36 cellular contexts compared by ENCODE assay signal in the genomic region with DNA sequence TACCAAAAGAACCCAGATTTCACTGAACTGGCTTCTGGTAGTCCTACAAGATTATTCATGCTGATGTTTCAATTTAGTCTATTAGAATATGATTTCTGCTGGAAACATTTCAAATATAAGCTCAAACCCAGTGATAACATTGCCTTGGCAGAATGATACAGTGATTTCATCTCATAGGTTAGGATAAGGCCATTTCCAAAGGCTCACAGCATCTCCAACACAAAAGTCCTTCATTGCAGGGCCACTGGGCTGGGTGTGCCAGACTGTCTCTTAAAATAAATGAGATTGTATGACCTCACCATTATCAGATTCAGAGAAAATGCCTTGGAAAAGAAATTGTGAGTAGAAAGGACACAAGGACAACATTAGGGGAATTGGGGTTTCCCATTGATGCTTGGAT. TPM values are rescaled to one million over a fixed set of nuclear protein-coding genes. Genes with fewer than 3 reads are reported as not detected.
"Had no signal": no experiment of that assay in that cellular context is flagged by ENCODE, and none has a peak within 500 bp of the region (broad histone marks: within the 10 kb centered on the region; RNA-seq: fewer than 3 reads in every experiment).

No MANE protein-coding gene starts in this region.

- H3K4me3 ChIP-seq: adrenal gland, breast epithelium, cardiac muscle cell, coronary artery, dorsolateral prefrontal cortex, gastroesophageal sphincter, heart right ventricle had no signal

- H3K4me1 Mint-ChIP-seq: activated CD4-positive, alpha-beta T cell treated with anti-CD3 and anti-CD28 coated beads for 36 hours; activated CD4-positive, alpha-beta T cell treated with anti-CD3 and anti-CD28 coated beads, Interleukin-2, amount 10 ng/mL, durations not matched to agents 24 days and 14 days; activated CD8-positive, alpha-beta memory T cell treated with anti-CD3 and anti-CD28 coated beads, Interleukin-2, amount 10 ng/mL, durations not matched to agents 7 days and 5 days; activated naive CD4-positive, alpha-beta T cell treated with anti-CD3 and anti-CD28 coated beads, Interleukin-2, amount 50 U/mL, for 24 hours; activated naive CD8-positive, alpha-beta T cell treated with anti-CD3 and anti-CD28 coated beads for 36 hours; activated naive CD8-positive, alpha-beta T cell treated with anti-CD3 and anti-CD28 coated beads, Interleukin-2, amount 50 U/mL, for 24 hours; central memory CD8-positive, alpha-beta T cell; endodermal cell had no signal

- H3K27me3 ChIP-seq: adrenal gland, breast epithelium, cardiac muscle cell, dorsolateral prefrontal cortex, gastroesophageal sphincter, heart right ventricle had no signal

- H3K36me3 ChIP-seq: adrenal gland, breast epithelium, cardiac muscle cell, gastroesophageal sphincter, heart right ventricle had no signal

- H3K4me3 Mint-ChIP-seq: activated CD4-positive, alpha-beta memory T cell treated with anti-CD3 and anti-CD28 coated beads for 36 hours; activated CD4-positive, alpha-beta T cell treated with anti-CD3 and anti-CD28 coated beads for 36 hours; activated CD4-positive, alpha-beta T cell treated with anti-CD3 and anti-CD28 coated beads, Interleukin-2, amount 10 ng/mL, durations not matched to agents 24 days and 14 days; activated CD8-positive, alpha-beta memory T cell treated with anti-CD3 and anti-CD28 coated beads, Interleukin-2, amount 10 ng/mL, durations not matched to agents 7 days and 5 days; activated CD8-positive, alpha-beta T cell treated with anti-CD3 and anti-CD28 coated beads, Interleukin-2, amount 10 ng/mL, durations not matched to agents 7 days and 5 days; activated naive CD4-positive, alpha-beta T cell treated with anti-CD3 and anti-CD28 coated beads for 36 hours; activated naive CD4-positive, alpha-beta T cell treated with anti-CD3 and anti-CD28 coated beads, Interleukin-2, amount 50 U/mL, for 24 hours; activated naive CD8-positive, alpha-beta T cell treated with anti-CD3 and anti-CD28 coated beads for 36 hours; activated naive CD8-positive, alpha-beta T cell treated with anti-CD3 and anti-CD28 coated beads, Interleukin-2, amount 50 U/mL, for 24 hours; activated T-helper 1 cell treated with anti-CD3 and anti-CD28 coated beads, Interleukin-12 subunit alpha, Interleukin-12 subunit beta, Interleukin-2, Interleukin-4 antibody, amounts not matched to agents 30 ng/mL and 10 ng/mL and 1 ng/mL, durations not matched to agents 14 hours and 24 hours and 36 hours; brain; central memory CD8-positive, alpha-beta T cell; dendritic cell treated with granulocyte-macrophage colony-stimulating factor and Interleukin-4, amounts not matched to agents 40 ng/mL and 50 ng/mL, for 4 days; endodermal cell had no signal

- H3K9me3 ChIP-seq: adrenal gland, breast epithelium, gastroesophageal sphincter, heart right ventricle had no signal

- DNase-seq: activated CD4-positive, alpha-beta memory T cell treated with anti-CD3 and anti-CD28 coated beads for 36 hours; activated CD4-positive, alpha-beta T cell treated with anti-CD3 and anti-CD28 coated beads for 36 hours; activated CD4-positive, alpha-beta T cell treated with anti-CD3 and anti-CD28 coated beads, Interleukin-2, amount 10 ng/mL, durations not matched to agents 24 days and 14 days; activated CD4-positive, CD25-positive, alpha-beta regulatory T cell; activated CD4-positive, CD25-positive, alpha-beta regulatory T cell treated with anti-CD3 and anti-CD28 coated beads, Interleukin-2, amount 50 U/mL, for 72 hours; activated CD8-positive, alpha-beta memory T cell treated with anti-CD3 and anti-CD28 coated beads, Interleukin-2, amount 10 ng/mL, durations not matched to agents 7 days and 5 days; activated CD8-positive, alpha-beta memory T cell treated with anti-CD3 and anti-CD28 coated beads, Interleukin-2, amount 50 U/mL, for 4 hours; activated CD8-positive, alpha-beta T cell treated with anti-CD3 and anti-CD28 coated beads, Interleukin-2, amount 10 ng/mL, durations not matched to agents 7 days and 5 days; activated effector memory CD4-positive, alpha-beta T cell treated with anti-CD3 and anti-CD28 coated beads, Interleukin-2, amount 50 U/mL, for 16 hours; activated naive CD4-positive, alpha-beta T cell treated with anti-CD3 and anti-CD28 coated beads for 36 hours; activated naive CD8-positive, alpha-beta T cell treated with anti-CD3 and anti-CD28 coated beads for 36 hours; activated naive CD8-positive, alpha-beta T cell treated with anti-CD3 and anti-CD28 coated beads, Interleukin-2, amount 50 U/mL, for 24 hours; activated T-cell treated with anti-CD3 and anti-CD28 coated beads, Interleukin-2, amount 50 U/mL, for 1 hour; activated T-cell treated with anti-CD3 and anti-CD28 coated beads, Interleukin-2, amount 50 U/mL, for 48 hours; adrenal gland; amygdala; aorta; dorsolateral prefrontal cortex; effector memory CD4-positive, alpha-beta T cell; endodermal cell; foreskin melanocyte; heart right ventricle; T-helper 2 cell had no signal

- ATAC-seq: activated CD4-positive, alpha-beta T cell treated with anti-CD3 and anti-CD28 coated beads for 36 hours; activated CD8-positive, alpha-beta memory T cell treated with anti-CD3 and anti-CD28 coated beads, Interleukin-2, amount 10 ng/mL, durations not matched to agents 7 days and 5 days; activated CD8-positive, alpha-beta T cell treated with anti-CD3 and anti-CD28 coated beads, Interleukin-2, amount 10 ng/mL, durations not matched to agents 7 days and 5 days; activated naive CD8-positive, alpha-beta T cell treated with anti-CD3 and anti-CD28 coated beads, Interleukin-2, amount 50 U/mL, for 24 hours; esophagus mucosa; gastroesophageal sphincter had no signal

- H3K9me3 Mint-ChIP-seq: activated CD4-positive, alpha-beta memory T cell treated with anti-CD3 and anti-CD28 coated beads for 36 hours; activated naive CD4-positive, alpha-beta T cell treated with anti-CD3 and anti-CD28 coated beads for 36 hours; activated naive CD8-positive, alpha-beta T cell treated with anti-CD3 and anti-CD28 coated beads for 36 hours; activated naive CD8-positive, alpha-beta T cell treated with anti-CD3 and anti-CD28 coated beads, Interleukin-2, amount 50 U/mL, for 24 hours; activated T-helper 1 cell treated with anti-CD3 and anti-CD28 coated beads, Interleukin-12 subunit alpha, Interleukin-12 subunit beta, Interleukin-2, Interleukin-4 antibody, amounts not matched to agents 30 ng/mL and 10 ng/mL and 1 ng/mL, durations not matched to agents 14 hours and 24 hours and 36 hours; activated T-helper 2 cell treated with anti-CD3 and anti-CD28 coated beads, Interferon-gamma antibody, Interleukin-2, Interleukin-4, amounts not matched to agents 10 μg/mL and 5 μg/mL and 100 μg/mL, durations not matched to agents 14 hours and 24 hours and 36 hours; central memory CD8-positive, alpha-beta T cell; dendritic cell treated with granulocyte-macrophage colony-stimulating factor and Interleukin-4, amounts not matched to agents 40 ng/mL and 50 ng/mL, for 4 days; endodermal cell had no signal

- H3K27ac Mint-ChIP-seq: activated CD4-positive, alpha-beta memory T cell treated with anti-CD3 and anti-CD28 coated beads for 36 hours; activated CD4-positive, alpha-beta T cell treated with anti-CD3 and anti-CD28 coated beads for 36 hours; activated CD4-positive, alpha-beta T cell treated with anti-CD3 and anti-CD28 coated beads, Interleukin-2, amount 10 ng/mL, durations not matched to agents 24 days and 14 days; activated CD8-positive, alpha-beta memory T cell treated with anti-CD3 and anti-CD28 coated beads, Interleukin-2, amount 10 ng/mL, durations not matched to agents 7 days and 5 days; activated CD8-positive, alpha-beta T cell treated with anti-CD3 and anti-CD28 coated beads, Interleukin-2, amount 10 ng/mL, durations not matched to agents 7 days and 5 days; activated naive CD4-positive, alpha-beta T cell treated with anti-CD3 and anti-CD28 coated beads for 36 hours; activated naive CD4-positive, alpha-beta T cell treated with anti-CD3 and anti-CD28 coated beads, Interleukin-2, amount 50 U/mL, for 24 hours; activated naive CD8-positive, alpha-beta T cell treated with anti-CD3 and anti-CD28 coated beads for 36 hours; activated naive CD8-positive, alpha-beta T cell treated with anti-CD3 and anti-CD28 coated beads, Interleukin-2, amount 50 U/mL, for 24 hours; activated T-helper 1 cell treated with anti-CD3 and anti-CD28 coated beads, Interleukin-12 subunit alpha, Interleukin-12 subunit beta, Interleukin-2, Interleukin-4 antibody, amounts not matched to agents 30 ng/mL and 10 ng/mL and 1 ng/mL, durations not matched to agents 14 hours and 24 hours and 36 hours; activated T-helper 2 cell treated with anti-CD3 and anti-CD28 coated beads, Interferon-gamma antibody, Interleukin-2, Interleukin-4, amounts not matched to agents 10 μg/mL and 5 μg/mL and 100 μg/mL, durations not matched to agents 14 hours and 24 hours and 36 hours; brain; dendritic cell treated with granulocyte-macrophage colony-stimulating factor and Interleukin-4, amounts not matched to agents 40 ng/mL and 50 ng/mL, for 4 days; endodermal cell had no signal

- H3K27ac ChIP-seq: adrenal gland, breast epithelium, cardiac muscle cell, coronary artery, dorsolateral prefrontal cortex, gastroesophageal sphincter, heart right ventricle had no signal

- H3K4me1 ChIP-seq: adrenal gland, breast epithelium had no signal

- H3K36me3 Mint-ChIP-seq: activated CD4-positive, alpha-beta memory T cell treated with anti-CD3 and anti-CD28 coated beads for 36 hours; activated CD8-positive, alpha-beta memory T cell treated with anti-CD3 and anti-CD28 coated beads, Interleukin-2, amount 10 ng/mL, durations not matched to agents 7 days and 5 days; activated naive CD4-positive, alpha-beta T cell treated with anti-CD3 and anti-CD28 coated beads, Interleukin-2, amount 50 U/mL, for 24 hours; activated naive CD8-positive, alpha-beta T cell treated with anti-CD3 and anti-CD28 coated beads for 36 hours; brain had no signal

RNA-seq across cellular contexts. Expression of gene NGF, which starts 30.4 kb away (rescaled TPM):
- total RNA-seq: activated CD4-positive, alpha-beta memory T cell treated with anti-CD3 and anti-CD28 coated beads for 36 hours; activated CD4-positive, alpha-beta T cell treated with anti-CD3 and anti-CD28 coated beads for 36 hours; activated CD4-positive, alpha-beta T cell treated with anti-CD3 and anti-CD28 coated beads, Interleukin-2, amount 10 ng/mL, durations not matched to agents 24 days and 14 days; activated CD8-positive, alpha-beta memory T cell treated with anti-CD3 and anti-CD28 coated beads for 36 hours; activated CD8-positive, alpha-beta memory T cell treated with anti-CD3 and anti-CD28 coated beads, Interleukin-2, amount 10 ng/mL, durations not matched to agents 7 days and 5 days; activated CD8-positive, alpha-beta T cell treated with anti-CD3 and anti-CD28 coated beads, Interleukin-2, amount 10 ng/mL, durations not matched to agents 7 days and 5 days; activated naive CD4-positive, alpha-beta T cell treated with anti-CD3 and anti-CD28 coated beads for 36 hours; activated naive CD8-positive, alpha-beta T cell treated with anti-CD3 and anti-CD28 coated beads for 36 hours; activated T-helper 1 cell treated with anti-CD3 and anti-CD28 coated beads, Interleukin-12 subunit alpha, Interleukin-12 subunit beta, Interleukin-2, Interleukin-4 antibody, amounts not matched to agents 30 ng/mL and 10 ng/mL and 1 ng/mL, durations not matched to agents 14 hours and 24 hours and 36 hours; activated T-helper 2 cell treated with anti-CD3 and anti-CD28 coated beads, Interferon-gamma antibody, Interleukin-2, Interleukin-4, amounts not matched to agents 10 μg/mL and 5 μg/mL and 100 μg/mL, durations not matched to agents 14 hours and 24 hours and 36 hours; T-helper 1 cell treated with Interleukin-12 subunit alpha and Interleukin-12 subunit beta and Interleukin-4 antibody, amounts not matched to agents 30 ng/mL and 1 ng/mL, for 36 hours had no signal
